Comparison of ENCODE assay signal across 12 cellular contexts in the genomic region with DNA sequence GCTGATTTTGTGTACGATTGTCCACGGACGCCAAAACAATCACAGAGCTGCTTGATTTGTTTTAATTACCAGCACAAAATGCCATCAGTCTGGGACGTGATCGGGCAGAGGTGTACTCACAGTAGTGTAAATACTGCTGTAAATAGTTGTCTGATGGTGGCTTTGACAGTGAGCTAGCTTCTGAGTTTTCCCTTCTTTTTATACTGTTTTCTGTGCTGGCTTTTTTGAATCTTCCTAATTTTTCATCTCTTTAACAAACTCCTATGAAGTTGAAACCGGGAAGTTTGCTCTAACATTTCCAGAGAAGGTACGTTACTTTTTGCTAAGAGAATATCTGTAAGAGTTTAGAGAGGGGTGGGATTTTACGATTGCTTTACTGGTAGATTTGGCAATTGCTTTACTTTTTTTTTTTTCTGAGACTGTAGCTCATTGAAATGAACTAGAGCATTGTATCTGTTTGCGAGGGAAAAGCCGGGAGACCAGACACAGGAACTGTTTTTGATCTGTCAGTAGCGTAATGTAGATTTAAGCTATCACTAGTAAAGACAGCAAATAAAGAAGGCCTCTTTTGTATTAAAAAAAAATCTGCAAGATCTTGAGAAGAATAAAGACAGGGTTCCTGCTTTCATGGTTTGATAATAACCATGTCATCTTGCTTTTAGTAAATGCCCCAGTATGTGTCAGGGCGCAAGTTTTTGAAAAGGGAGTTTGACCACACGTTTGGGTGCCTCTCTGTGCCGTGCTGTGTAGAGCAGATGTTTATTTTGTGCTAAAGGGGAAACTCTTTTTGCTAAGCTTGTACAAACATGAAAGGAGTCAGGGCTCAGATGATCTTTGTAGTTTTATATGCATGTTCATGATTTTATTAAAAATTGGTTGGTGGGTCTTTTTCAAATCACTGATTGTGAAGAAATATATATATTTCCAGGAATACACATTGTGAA. TPM values are rescaled to one million over a fixed set of nuclear protein-coding genes. Genes with fewer than 3 reads are reported as not detected.
DNase-seq lines count a peak whose midpoint lies in the region; ATAC-seq and TF ChIP-seq lines count a peak whose summit lies in the region.
"Had no signal": no experiment of that assay in that cellular context is flagged by ENCODE, and none has a peak within 500 bp of the region (broad histone marks: within the 10 kb centered on the region; RNA-seq: fewer than 3 reads in every experiment).

No MANE protein-coding gene starts in this region.

- POLR2A ChIA-PET in A673 (lab: Charles Lee; ENCODE audit: low non-redundant PET) = interaction anchor here (0.6 to 0.7 kb wide), 2 partner anchors 17 to 20 kb away, joined by 3 to 4 read pairs; no protein-coding TSS in a partner anchor
- POLR2A ChIA-PET in activated CD4-positive, alpha-beta memory T cell treated with anti-CD3 and anti-CD28 coated beads for 36 hours (lab: Charles Lee) = no interaction called here

- no peak overlapping the region for H3K4me3 Mint-ChIP-seq in Calu3 (ENCODE audit: low read depth, unreplicated experiment)
- H3K4me3 Mint-ChIP-seq in activated CD4-positive, alpha-beta memory T cell treated with anti-CD3 and anti-CD28 coated beads for 36 hours = no peak overlapping the region
- H3K4me3 Mint-ChIP-seq: nephron progenitor cell; stimulated activated naive CD8-positive, alpha-beta T cell treated with anti-CD3 and anti-CD28 coated beads, Interleukin-15, amount 100 ng/mL, for 72 hours had no signal

- H3K9me3 ChIP-seq in Peyer's patch (no peaks in the 10 kb centered on the region), sigmoid colon (no peaks in the 10 kb centered on the region), A673 (ENCODE audit: low read depth, low read length, poor library complexity, severe bottlenecking) (no peaks in the 10 kb centered on the region)

- H3K4me1 Mint-ChIP-seq in Calu3 (ENCODE audit: low read depth, unreplicated experiment) = no peaks in the 10 kb centered on the region
- no peaks in the 10 kb centered on the region for H3K4me1 Mint-ChIP-seq in activated CD4-positive, alpha-beta memory T cell treated with anti-CD3 and anti-CD28 coated beads for 36 hours (ENCODE audit: low read depth)
- H3K4me1 Mint-ChIP-seq: stimulated activated naive CD8-positive, alpha-beta T cell treated with anti-CD3 and anti-CD28 coated beads, Interleukin-15, amount 100 ng/mL, for 72 hours had no signal

- BruUV-seq in Calu3 (replicated peaks; lab: Mats Ljungman, UMichigan) (no TSS peak), A673 (replicated peaks; lab: Mats Ljungman, UMichigan) (no TSS peak)

- H3K36me3 ChIP-seq in Peyer's patch (no peaks in the 10 kb centered on the region), sigmoid colon (no peaks in the 10 kb centered on the region), A673 (ENCODE audit: insufficient read depth, low read length, poor library complexity, severe bottlenecking) (no peaks in the 10 kb centered on the region)

- intact Hi-C loops in sigmoid colon (cut with DNase I) (loop anchor here (2.0 to 10.0 kb wide), 3 partner anchors 242 to 1259 kb away; no protein-coding TSS in a partner anchor), Calu3 (cut with micrococcal nuclease; ENCODE audit: unreplicated experiment) (no loop called here), A673 (cut with micrococcal nuclease; ENCODE audit: unreplicated experiment) (no loop called here)
- intact Hi-C loops in activated CD4-positive, alpha-beta memory T cell treated with anti-CD3 and anti-CD28 coated beads for 36 hours (cut with micrococcal nuclease) = no loop called here

- no peak overlapping the region for H3K27ac Mint-ChIP-seq in Calu3 (ENCODE audit: unreplicated experiment)
- no peak overlapping the region for H3K27ac Mint-ChIP-seq in activated CD4-positive, alpha-beta memory T cell treated with anti-CD3 and anti-CD28 coated beads for 36 hours
- H3K27ac Mint-ChIP-seq in activated naive CD4-positive, alpha-beta T cell treated with anti-CD3 and anti-CD28 coated beads, Interleukin-2, amount 50 U/mL, for 72 hours = no peak overlapping the region
- H3K27ac Mint-ChIP-seq: stimulated activated naive CD8-positive, alpha-beta T cell treated with anti-CD3 and anti-CD28 coated beads, Interleukin-15, amount 100 ng/mL, for 72 hours had no signal

- H3K27me3 Mint-ChIP-seq in Calu3 (ENCODE audit: unreplicated experiment) = no peaks in the 10 kb centered on the region
- H3K27me3 Mint-ChIP-seq in activated CD4-positive, alpha-beta memory T cell treated with anti-CD3 and anti-CD28 coated beads for 36 hours = peaks cover 5% of the 10 kb centered on the region
- H3K27me3 Mint-ChIP-seq: stimulated activated naive CD8-positive, alpha-beta T cell treated with anti-CD3 and anti-CD28 coated beads, Interleukin-15, amount 100 ng/mL, for 72 hours had no signal

- H3K4me1 ChIP-seq in Peyer's patch = peaks cover 0 to 17% (median 0%) of the 10 kb centered on the region in 4 donors
- H3K4me1 ChIP-seq in sigmoid colon = peaks cover 0 to 36% (median 23%) of the 10 kb centered on the region in 4 donors
- no peaks in the 10 kb centered on the region for H3K4me1 ChIP-seq in A673 (ENCODE audit: insufficient read depth, low read length, poor library complexity, severe bottlenecking)

- H3K27ac ChIP-seq in Peyer's patch (peak overlapping the region in 3 of 4 donors; percentile 9 to 67 (median 56)), sigmoid colon (peak overlapping the region; percentile 79 to 91 (median 85)), A673 (ENCODE audit: low read depth, low read length, poor library complexity, severe bottlenecking) (no peak overlapping the region)

- no peak for ATAC-seq in activated naive CD4-positive, alpha-beta T cell treated with anti-CD3 and anti-CD28 coated beads, Interleukin-2, amount 50 U/mL, for 72 hours
- ATAC-seq: stimulated activated naive CD8-positive, alpha-beta T cell treated with anti-CD3 and anti-CD28 coated beads, Interleukin-15, amount 100 ng/mL, for 72 hours had no signal

- H3K4me3 ChIP-seq in GM08714 (ENCODE audit: low read length) = peak overlapping the region; percentile 41; the same call in 1 of the 2 replicates
- peak overlapping the region in 3 of 4 donors; percentile 6 to 50 (median 39) for H3K4me3 ChIP-seq in Peyer's patch
- H3K4me3 ChIP-seq in sigmoid colon = peak overlapping the region; percentile 31 to 55 (median 50)
- no peak overlapping the region for H3K4me3 ChIP-seq in A673 (ENCODE audit: low read depth, low read length, poor library complexity, severe bottlenecking)

- H3K27me3 ChIP-seq in Peyer's patch (no peaks in the 10 kb centered on the region), sigmoid colon (no peaks in the 10 kb centered on the region), A673 (replicated peaks; ENCODE audit: insufficient read depth, low read depth, low read length, poor library complexity) (peaks cover 81% of the 10 kb centered on the region)

- TF ChIP-seq CTCF in Peyer's patch (IDR thresholded peaks at IDR 0.05) (no peak), sigmoid colon (IDR thresholded peaks at IDR 0.05) (no peak), Calu3 (IDR thresholded peaks at IDR 0.05; ENCODE audit: unreplicated experiment) (no peak), A673 (conservative IDR thresholded peaks at IDR 0.05; ENCODE audit: low read depth, low read length) (no peak)

- no peaks in the 10 kb centered on the region for H3K9me3 Mint-ChIP-seq in Calu3 (ENCODE audit: low read depth, unreplicated experiment)
- H3K9me3 Mint-ChIP-seq in activated CD4-positive, alpha-beta memory T cell treated with anti-CD3 and anti-CD28 coated beads for 36 hours = no peaks in the 10 kb centered on the region
- no peaks in the 10 kb centered on the region for H3K9me3 Mint-ChIP-seq in activated naive CD4-positive, alpha-beta T cell treated with anti-CD3 and anti-CD28 coated beads, Interleukin-2, amount 50 U/mL, for 72 hours
- H3K9me3 Mint-ChIP-seq: nephron progenitor cell; stimulated activated naive CD8-positive, alpha-beta T cell treated with anti-CD3 and anti-CD28 coated beads, Interleukin-15, amount 100 ng/mL, for 72 hours had no signal

- TF ChIP-seq POLR2A in Peyer's patch (IDR thresholded peaks at IDR 0.05) (no peak), sigmoid colon (IDR thresholded peaks at IDR 0.05) (no peak)

- no peaks in the 10 kb centered on the region for H3K36me3 Mint-ChIP-seq in Calu3 (ENCODE audit: insufficient read depth, unreplicated experiment)
- H3K36me3 Mint-ChIP-seq in activated CD4-positive, alpha-beta memory T cell treated with anti-CD3 and anti-CD28 coated beads for 36 hours = no peaks in the 10 kb centered on the region
- H3K36me3 Mint-ChIP-seq in activated naive CD4-positive, alpha-beta T cell treated with anti-CD3 and anti-CD28 coated beads, Interleukin-2, amount 50 U/mL, for 72 hours = no peaks in the 10 kb centered on the region

- DNase-seq in Peyer's patch (no peak), foreskin melanocyte (peak; percentile 59), sigmoid colon (no peak), Calu3 (no peak), A673 (ENCODE audit: low spot score) (no peak)
- DNase-seq in activated CD4-positive, alpha-beta memory T cell treated with anti-CD3 and anti-CD28 coated beads for 36 hours = no peak
- DNase-seq in activated naive CD4-positive, alpha-beta T cell treated with anti-CD3 and anti-CD28 coated beads, Interleukin-2, amount 50 U/mL, for 72 hours (ENCODE audit: low spot score in 2 of 2) = no peak
- DNase-seq: cerebellar nuclear complex; nephron progenitor cell; stimulated activated naive CD8-positive, alpha-beta T cell treated with anti-CD3 and anti-CD28 coated beads, Interleukin-15, amount 100 ng/mL, for 72 hours had no signal

- 9 to 43% methylated on average over 14 of the region's 14 CpGs for WGBS in sigmoid colon, 2 donors

- CTCF ChIA-PET in Calu3 (lab: Charles Lee) (interaction anchor here (0.7 to 1.7 kb wide), 4 partner anchors 18 to 327 kb away, joined by 3 to 7 read pairs (median 4); no protein-coding TSS in a partner anchor), A673 (lab: Charles Lee) (no interaction called here)
- CTCF ChIA-PET in activated CD4-positive, alpha-beta memory T cell treated with anti-CD3 and anti-CD28 coated beads for 36 hours (lab: Charles Lee) = no interaction called here

- TF ChIP-seq EP300 in sigmoid colon (IDR thresholded peaks at IDR 0.05) = no peak

RNA-seq across cellular contexts. Expression of a gene that starts 0.7 kb away (rescaled TPM):
- 10 to 100 TPM; 10.5 to 46.2 (median 31.3) TPM for total RNA-seq in Peyer's patch
- 100 to 1,000 TPM in 2 of 4 donors, 10 to 100 TPM in 2; 91.2 to 150 (median 102) TPM for total RNA-seq in sigmoid colon
- 1 to 10 TPM; 1.6 to 3.0 (median 2.8) TPM for polyA plus RNA-seq in sigmoid colon
- total RNA-seq in Calu3 (2022) = 1.6 and 2.5 TPM in 2 replicates
- total RNA-seq in A673 (2021) = not detected in 2 replicates
- not detected for total RNA-seq in activated CD4-positive, alpha-beta memory T cell treated with anti-CD3 and anti-CD28 coated beads for 36 hours
- not detected for total RNA-seq in activated naive CD4-positive, alpha-beta T cell treated with anti-CD3 and anti-CD28 coated beads, Interleukin-2, amount 50 U/mL, for 72 hours
- total RNA-seq: MCF 10A had no signal
